8 cellular contexts compared by ENCODE assay signal in genomic region chr7:130831817-130832481, GRCh38.
A peak's percentile ranks its signal among the peaks of the same experiment; 100 is the strongest.
DNase-seq lines count a peak whose midpoint lies in the region; ATAC-seq and TF ChIP-seq lines count a peak whose summit lies in the region.

No MANE protein-coding gene starts in this region.

- TF ChIP-seq CTCF in cardiac fibroblast (IDR thresholded peaks at IDR 0.05; ENCODE audit: low read depth, low read length), result peak; percentile 56

- no peak overlapping the region for H4K8ac ChIP-seq in mesenchymal stem cell (ENCODE audit: low read length)

- H3K4me1 ChIP-seq in mesenchymal stem cell (ENCODE audit: control insufficient read depth, insufficient read depth, low read depth, low read length), result peaks cover 2% of the 10 kb centered on the region

- H3K4me3 ChIP-seq in cardiac fibroblast (replicated peaks in 1 of 2; ENCODE audit: low read depth in 2 of 2, low read length in 2 of 2) (no peak overlapping the region), mesenchymal stem cell (ENCODE audit: insufficient read depth in 1 of 2, low read depth in 1 of 2, low read length in 2 of 2) (no peak overlapping the region)

- no peak overlapping the region for H3K14ac ChIP-seq in mesenchymal stem cell (ENCODE audit: low read length in 2 of 2)

- H2AFZ ChIP-seq in mesenchymal stem cell (ENCODE audit: low read depth, low read length), result no peak overlapping the region

- H3K23ac ChIP-seq in mesenchymal stem cell (ENCODE audit: low read length in 2 of 2), result no peak overlapping the region

- no peak overlapping the region for H3K18ac ChIP-seq in mesenchymal stem cell (ENCODE audit: low read depth in 1 of 2, low read length in 2 of 2)

- no peaks in the 10 kb centered on the region for H3K27me3 ChIP-seq in mesenchymal stem cell (ENCODE audit: control insufficient read depth in 1 of 2, insufficient read depth in 1 of 2, low read length in 2 of 2)

- H2BK12ac ChIP-seq in mesenchymal stem cell (ENCODE audit: low read length in 2 of 2), result no peak overlapping the region

- no peaks in the 10 kb centered on the region for H3K4me1 Mint-ChIP-seq in activated CD4-positive, alpha-beta memory T cell treated with anti-CD3 and anti-CD28 coated beads, Interleukin-2, amount 10 ng/mL, durations not matched to agents 7 days and 5 days

- 100% methylated on average over 1 of the region's 6 CpGs for WGBS in mesenchymal stem cell

- no peak overlapping the region for H3K27ac Mint-ChIP-seq in activated CD4-positive, alpha-beta memory T cell treated with anti-CD3 and anti-CD28 coated beads, Interleukin-2, amount 10 ng/mL, durations not matched to agents 7 days and 5 days

- no peak overlapping the region for H3K4ac ChIP-seq in mesenchymal stem cell (ENCODE audit: low read depth in 1 of 2, low read length in 2 of 2)

- H3K9ac ChIP-seq in mesenchymal stem cell (ENCODE audit: low read length), result peak overlapping the region; percentile 27

- H3K27me3 Mint-ChIP-seq in activated CD4-positive, alpha-beta memory T cell treated with anti-CD3 and anti-CD28 coated beads, Interleukin-2, amount 10 ng/mL, durations not matched to agents 7 days and 5 days, result peaks cover 31% of the 10 kb centered on the region

- H3K36me3 ChIP-seq in mesenchymal stem cell (ENCODE audit: control insufficient read depth in 1 of 2, insufficient read depth in 2 of 2, low read depth in 1 of 2, low read length in 2 of 2), result no peaks in the 10 kb centered on the region

- no peak overlapping the region for H2BK15ac ChIP-seq in mesenchymal stem cell (ENCODE audit: low read depth, poor library complexity, severe bottlenecking)

- peaks cover 12% of the 10 kb centered on the region for H3K9me3 ChIP-seq in mesenchymal stem cell (ENCODE audit: control insufficient read depth, low read length)

- H3K4me2 ChIP-seq in mesenchymal stem cell (ENCODE audit: low read length, poor library complexity, severe bottlenecking), result no peak overlapping the region

- H3K79me1 ChIP-seq in mesenchymal stem cell (replicated peaks; ENCODE audit: low read length, poor library complexity, severe bottlenecking), result no peaks in the 10 kb centered on the region

- no peaks in the 10 kb centered on the region for H3K36me3 Mint-ChIP-seq in activated CD4-positive, alpha-beta memory T cell treated with anti-CD3 and anti-CD28 coated beads, Interleukin-2, amount 10 ng/mL, durations not matched to agents 7 days and 5 days (ENCODE audit: low read depth)

- DNase-seq in stimulated activated CD4-positive, alpha-beta T cell treated with anti-CD3 and anti-CD28 coated beads, Interleukin-4, amount 100 ng/mL, for 24 hours, result peak; percentile 8
- no peak for DNase-seq in stimulated activated CD4-positive, alpha-beta T cell treated with anti-CD3 and anti-CD28 coated beads, Interleukin-2, amount 100 ng/mL, for 48 hours
- DNase-seq in NCI-H345 (lab: John Stamatoyannopoulos, UW) (peak; percentile 39), cardiac fibroblast (ENCODE audit: low read depth in 2 of 2) (peak; percentile 72 to 78), mesenchymal stem cell (peak; percentile 56)
- no peak for DNase-seq in activated CD4-positive, alpha-beta memory T cell treated with anti-CD3 and anti-CD28 coated beads, Interleukin-2, amount 10 ng/mL, durations not matched to agents 7 days and 5 days
- no peak for DNase-seq in stimulated activated CD8-positive, alpha-beta memory T cell treated with anti-CD3 and anti-CD28 coated beads, Interleukin-4, amount 100 ng/mL, for 48 hours

- no peak overlapping the region for H2BK5ac ChIP-seq in mesenchymal stem cell (ENCODE audit: low read depth, low read length, poor library complexity, severe bottlenecking)

- CTCF ChIA-PET in activated CD4-positive, alpha-beta memory T cell treated with anti-CD3 and anti-CD28 coated beads, Interleukin-2, amount 10 ng/mL, durations not matched to agents 7 days and 5 days (lab: Charles Lee), result interaction anchor here (0.7 to 1.7 kb wide), 11 partner anchors 8 to 762 kb away, joined by 3 to 7 read pairs (median 3); partner anchors contain the start of genes KLHDC10 and TMEM209

- H4K91ac ChIP-seq in mesenchymal stem cell (ENCODE audit: low read length), result no peak overlapping the region

- H3K4me3 Mint-ChIP-seq in activated CD4-positive, alpha-beta memory T cell treated with anti-CD3 and anti-CD28 coated beads, Interleukin-2, amount 10 ng/mL, durations not matched to agents 7 days and 5 days, result no peak overlapping the region

- peaks cover 8% of the 10 kb centered on the region for H3K9me3 Mint-ChIP-seq in activated CD4-positive, alpha-beta memory T cell treated with anti-CD3 and anti-CD28 coated beads, Interleukin-2, amount 10 ng/mL, durations not matched to agents 7 days and 5 days

- no peak overlapping the region for H3K27ac ChIP-seq in mesenchymal stem cell (ENCODE audit: low read length, poor library complexity, severe bottlenecking)

- no peak for ATAC-seq in GM21526 (IDR thresholded peaks at IDR 0.05; ENCODE audit: low FRiP score, unreplicated experiment)

- no peak overlapping the region for H2BK120ac ChIP-seq in mesenchymal stem cell (ENCODE audit: low read depth, low read length)

- no peak overlapping the region for H2AK5ac ChIP-seq in mesenchymal stem cell (ENCODE audit: low read length, severe bottlenecking)

- POLR2A ChIA-PET in activated CD4-positive, alpha-beta memory T cell treated with anti-CD3 and anti-CD28 coated beads, Interleukin-2, amount 10 ng/mL, durations not matched to agents 7 days and 5 days (lab: Charles Lee), result no interaction called here

Comparison
In these comparisons a context has a peak if more than half of its experiments do, and no peak if none do; other contexts are left out.
1. DNase-seq: peak in stimulated activated CD4-positive, alpha-beta T cell treated with anti-CD3 and anti-CD28 coated beads, Interleukin-4, amount 100 ng/mL, for 24 hours (single experiment), NCI-H345 (single experiment), cardiac fibroblast (2 of 2) and mesenchymal stem cell (single experiment); none in stimulated activated CD4-positive, alpha-beta T cell treated with anti-CD3 and anti-CD28 coated beads, Interleukin-2, amount 100 ng/mL, for 48 hours (0 of 2), activated CD4-positive, alpha-beta memory T cell treated with anti-CD3 and anti-CD28 coated beads, Interleukin-2, amount 10 ng/mL, durations not matched to agents 7 days and 5 days (single experiment) and stimulated activated CD8-positive, alpha-beta memory T cell treated with anti-CD3 and anti-CD28 coated beads, Interleukin-4, amount 100 ng/mL, for 48 hours (single experiment).